In genomic region chr3:57160046-57160730, GRCh38 we compare ENCODE assay signal across 16 cellular contexts. TPM values are rescaled to one million over a fixed set of nuclear protein-coding genes. Genes with fewer than 3 reads are reported as not detected.
DNase-seq lines count a peak whose midpoint lies in the region; ATAC-seq and TF ChIP-seq lines count a peak whose summit lies in the region.
"Had no signal": no experiment of that assay in that cellular context is flagged by ENCODE, and none has a peak within 500 bp of the region (broad histone marks: within the 10 kb centered on the region; RNA-seq: fewer than 3 reads in every experiment).

No MANE protein-coding gene starts in this region.

- H3K9me3 ChIP-seq in HUES48 (ENCODE audit: control insufficient read depth, insufficient read depth, low read length), result no peaks in the 10 kb centered on the region
- no peaks in the 10 kb centered on the region for H3K9me3 ChIP-seq in iPS-18c (ENCODE audit: control insufficient read depth, insufficient read depth, low read length)
- H3K9me3 ChIP-seq in sigmoid colon, result no peaks in the 10 kb centered on the region
- no peaks in the 10 kb centered on the region for H3K9me3 ChIP-seq in right lobe of liver
- H3K9me3 ChIP-seq: body of pancreas, lower lobe of right lung, SK-N-SH had no signal

- H3K27me3 ChIP-seq in HUES48 (ENCODE audit: control insufficient read depth, insufficient read depth, low read length) (peaks cover 74% of the 10 kb centered on the region), sigmoid colon (no peaks in the 10 kb centered on the region), right lobe of liver (no peaks in the 10 kb centered on the region)
- H3K27me3 ChIP-seq: body of pancreas had no signal

- DNase-seq in endothelial cell (ENCODE audit: low spot score) (no peak), sigmoid colon (no peak), cortex of kidney (lab: John Stamatoyannopoulos, UW) (no peak), right lobe of liver (no peak), middle frontal gyrus (ENCODE audit: extremely low spot score, low spot score) (no peak)
- no peak for DNase-seq in activated CD4-positive, alpha-beta memory T cell treated with anti-CD3 and anti-CD28 coated beads for 36 hours
- DNase-seq: activated CD8-positive, alpha-beta memory T cell treated with anti-CD3 and anti-CD28 coated beads for 24 hours; activated gamma-delta T cell treated with Interleukin-2 at 50 U/mL for 16 hours; AML-193; body of pancreas; HCEC 1CT; KBM-7; lower lobe of right lung had no signal

- intact Hi-C loops in sigmoid colon (cut with DNase I), result loop anchor here (5.0 to 10.0 kb wide), 2 partner anchors 153 to 395 kb away; partner anchors contain the start of gene PDE12
- intact Hi-C loops in activated CD4-positive, alpha-beta memory T cell treated with anti-CD3 and anti-CD28 coated beads for 36 hours (cut with micrococcal nuclease), result no loop called here
- intact Hi-C loops in right lobe of liver (cut with DNase I), result no loop called here

- peaks cover 62% of the 10 kb centered on the region for H3K4me1 Mint-ChIP-seq in endothelial cell (ENCODE audit: unreplicated experiment)
- peaks cover 19% of the 10 kb centered on the region for H3K4me1 Mint-ChIP-seq in activated CD4-positive, alpha-beta memory T cell treated with anti-CD3 and anti-CD28 coated beads for 36 hours (ENCODE audit: low read depth)

- H3K27ac Mint-ChIP-seq in endothelial cell (ENCODE audit: unreplicated experiment), result no peak overlapping the region
- H3K27ac Mint-ChIP-seq in activated CD4-positive, alpha-beta memory T cell treated with anti-CD3 and anti-CD28 coated beads for 36 hours, result no peak overlapping the region

- H3K4me1 ChIP-seq in HUES48 (ENCODE audit: control insufficient read depth, insufficient read depth, low read length) (peaks cover 75% of the 10 kb centered on the region), sigmoid colon (peaks cover 0 to 89% (median 72%) of the 10 kb centered on the region in 4 donors), right lobe of liver (peaks cover 0 to 17% (median 3%) of the 10 kb centered on the region in 4 donors)

- H3K27me3 Mint-ChIP-seq in endothelial cell (ENCODE audit: unreplicated experiment), result peaks cover 22% of the 10 kb centered on the region
- peaks cover 28% of the 10 kb centered on the region for H3K27me3 Mint-ChIP-seq in activated CD4-positive, alpha-beta memory T cell treated with anti-CD3 and anti-CD28 coated beads for 36 hours

- TF ChIP-seq POLR2A in sigmoid colon (IDR thresholded peaks at IDR 0.05), result no peak
- no peak for TF ChIP-seq POLR2A in right lobe of liver (IDR thresholded peaks at IDR 0.05)

- TF ChIP-seq CTCF in endothelial cell (IDR thresholded peaks at IDR 0.05; ENCODE audit: unreplicated experiment) (no peak), sigmoid colon (IDR thresholded peaks at IDR 0.05) (no peak), right lobe of liver (IDR thresholded peaks at IDR 0.05) (no peak)

- H3K36me3 ChIP-seq in HUES48 (ENCODE audit: control insufficient read depth, insufficient read depth, low read length), result no peaks in the 10 kb centered on the region
- no peaks in the 10 kb centered on the region for H3K36me3 ChIP-seq in sigmoid colon
- H3K36me3 ChIP-seq in right lobe of liver, result no peaks in the 10 kb centered on the region
- H3K36me3 ChIP-seq: lower lobe of right lung had no signal

- no peak for TF ChIP-seq EP300 in sigmoid colon (IDR thresholded peaks at IDR 0.05)

- peak overlapping the region; percentile 91 for H3K27ac ChIP-seq in HUES48 (ENCODE audit: low read depth, low read length)
- peak overlapping the region; percentile 45 to 77 (median 66) for H3K27ac ChIP-seq in sigmoid colon
- no peak overlapping the region for H3K27ac ChIP-seq in right lobe of liver
- H3K27ac ChIP-seq: lower lobe of right lung had no signal

- H3K4me3 ChIP-seq in HUES48 (ENCODE audit: low read depth, low read length) (peak overlapping the region; percentile 45), iPS-18c (ENCODE audit: insufficient read depth, low read depth, low read length) (peak overlapping the region; percentile 29), sigmoid colon (no peak overlapping the region), right lobe of liver (no peak overlapping the region)
- H3K4me3 ChIP-seq: body of pancreas, lower lobe of right lung had no signal

- CTCF ChIA-PET in activated CD4-positive, alpha-beta memory T cell treated with anti-CD3 and anti-CD28 coated beads for 36 hours (lab: Charles Lee), result interaction anchor here (2.0 to 4.2 kb wide), 2 partner anchors 9 to 60 kb away, joined by 5 to 22 read pairs; no protein-coding TSS in a partner anchor

- H3K9me3 Mint-ChIP-seq in endothelial cell (ENCODE audit: unreplicated experiment), result no peaks in the 10 kb centered on the region
- no peaks in the 10 kb centered on the region for H3K9me3 Mint-ChIP-seq in activated CD4-positive, alpha-beta memory T cell treated with anti-CD3 and anti-CD28 coated beads for 36 hours

- WGBS in sigmoid colon, 2 donors, result 76 to 88% methylated on average over 9 of the region's 9 CpGs
- WGBS in right lobe of liver (ENCODE audit: insufficient coverage, low coverage, low lambda C conversion rate, missing lambda C conversion rate), result 81% methylated on average over 8 of the region's 9 CpGs

- POLR2A ChIA-PET in activated CD4-positive, alpha-beta memory T cell treated with anti-CD3 and anti-CD28 coated beads for 36 hours (lab: Charles Lee), result no interaction called here

- peak overlapping the region; percentile 51 for H3K4me3 Mint-ChIP-seq in endothelial cell (ENCODE audit: unreplicated experiment)
- H3K4me3 Mint-ChIP-seq in activated CD4-positive, alpha-beta memory T cell treated with anti-CD3 and anti-CD28 coated beads for 36 hours, result no peak overlapping the region

- ATAC-seq in right lobe of liver, result no peak
- ATAC-seq: body of pancreas, lower lobe of right lung had no signal

- H3K9ac ChIP-seq in HUES48 (ENCODE audit: low read depth, low read length), result peak overlapping the region; percentile 51
- H3K9ac ChIP-seq: SK-N-SH had no signal

- H3K36me3 Mint-ChIP-seq in endothelial cell (ENCODE audit: low read depth, unreplicated experiment), result peaks cover 9% of the 10 kb centered on the region
- H3K36me3 Mint-ChIP-seq in activated CD4-positive, alpha-beta memory T cell treated with anti-CD3 and anti-CD28 coated beads for 36 hours, result no peaks in the 10 kb centered on the region

RNA-seq across cellular contexts. Expression of gene IL17RD, which starts 5.0 kb away (rescaled TPM):
- total RNA-seq in endothelial cell (ENCODE audit: unreplicated experiment) (10.7 TPM), sigmoid colon (10 to 100 TPM; 16.8 to 46.8 (median 20.6) TPM), right lobe of liver (under 1 TPM; under 0.01 to 0.40 (median 0.29) TPM)
- polyA plus RNA-seq in sigmoid colon, result 1 to 10 TPM in 1 of 3 donors, under 1 TPM in 2; under 0.01 to 1.2 (median 0.60) TPM
- under 1 TPM; 0.02 to 0.14 TPM for total RNA-seq in activated CD4-positive, alpha-beta memory T cell treated with anti-CD3 and anti-CD28 coated beads for 36 hours

RNA-seq across cellular contexts. Expression of gene HESX1, which starts 39.6 kb away (rescaled TPM):
- 1.6 TPM for total RNA-seq in endothelial cell (ENCODE audit: unreplicated experiment)
- total RNA-seq in sigmoid colon, result 1 to 10 TPM in 1 of 4 donors, under 1 TPM in 1, not detected in 2; 0.82 to 3.6 TPM
- 1 to 10 TPM in 1 of 3 donors, not detected in 2; 1.4 TPM for polyA plus RNA-seq in sigmoid colon
- total RNA-seq in activated CD4-positive, alpha-beta memory T cell treated with anti-CD3 and anti-CD28 coated beads for 36 hours, result 1 to 10 TPM in 1 of 2 experiments, under 1 TPM in 1; 0.90 to 1.3 TPM
- under 1 TPM in 4 of 6 experiments, not detected in 2; 0.22 to 0.95 (median 0.66) TPM for total RNA-seq in right lobe of liver
- total RNA-seq: body of pancreas had no signal

Comparison
In these comparisons a context has a peak if more than half of its experiments do, and no peak if none do; other contexts are left out.
1. H3K27ac ChIP-seq: peak in HUES48 (single experiment) and sigmoid colon (4 of 4); none in right lobe of liver (0 of 3).
2. H3K4me3 ChIP-seq: peak in HUES48 (single experiment) and iPS-18c (single experiment); none in sigmoid colon (0 of 4) and right lobe of liver (0 of 3).